In the genomic region with DNA sequence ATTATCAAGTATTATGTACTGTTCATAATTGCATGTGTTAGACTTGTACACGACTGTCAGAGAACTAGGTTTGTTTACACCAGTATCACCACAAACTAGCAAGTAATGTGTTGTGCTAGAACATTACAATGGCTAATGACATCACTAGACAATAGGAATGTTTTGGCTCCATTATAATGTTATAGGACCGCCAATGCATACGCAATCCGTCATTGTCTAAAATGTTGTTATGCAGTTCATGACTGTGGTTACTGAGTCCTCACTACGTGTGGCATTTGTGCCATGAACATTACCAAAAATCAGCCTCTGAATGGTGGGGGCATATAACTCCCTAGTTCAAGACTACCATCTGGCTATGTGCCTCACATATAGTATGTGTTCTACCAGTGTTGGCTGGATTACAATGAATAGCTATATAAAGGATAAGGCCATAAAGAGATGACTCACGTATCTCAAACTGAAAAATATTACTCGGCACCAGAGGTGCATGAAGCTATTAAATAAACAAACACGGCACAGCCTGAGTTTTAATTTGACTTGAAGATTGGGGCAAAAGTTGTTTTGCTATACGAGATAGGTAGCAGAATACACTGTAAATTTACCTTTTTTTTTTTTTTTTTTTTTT, we compare ENCODE assay signal across 25 cellular contexts.
"Had no signal": no experiment of that assay in that cellular context is flagged by ENCODE, and none has a peak within 500 bp of the region (broad histone marks: within the 10 kb centered on the region; RNA-seq: fewer than 3 reads in every experiment).

No MANE protein-coding gene starts in this region.

- H3K27ac ChIP-seq: left ventricle myocardium inferior, ovary, prostate gland, skin epidermis, stomach, testis, thyroid gland, transverse colon, upper lobe of left lung, vagina had no signal

- H3K27ac Mint-ChIP-seq: mesothelial cell of epicardium; naive thymus-derived CD4-positive, alpha-beta T cell; natural killer cell treated with Interleukin-12 subunit alpha and Interleukin-12 subunit beta and Interleukin-15 and Interleukin-18, amount 100 ng/mL, for 72 hours; stimulated activated naive B cell treated with anti-CD40 and anti-IgM and Interleukin-4, amounts not matched to agents 10 μg/mL and 1 μg/mL and 100 μg/mL, for 72 hours had no signal

- H3K4me1 ChIP-seq: left ventricle myocardium inferior, prostate gland, stomach, testis, thyroid gland, upper lobe of left lung, vagina had no signal

- FAIRE-seq: kidney had no signal

- H3K27me3 ChIP-seq: ovary, stomach, testis, thyroid gland, transverse colon, upper lobe of left lung, vagina had no signal

- H3K9me3 ChIP-seq: left ventricle myocardium inferior, ovary, prostate gland, stomach, testis, thyroid gland, transverse colon, upper lobe of left lung, vagina had no signal

- H3K36me3 ChIP-seq: left ventricle myocardium inferior, ovary, prostate gland, stomach, thyroid gland, transverse colon, upper lobe of left lung, vagina had no signal

- H3K4me1 Mint-ChIP-seq: mesothelial cell of epicardium; naive thymus-derived CD4-positive, alpha-beta T cell; stimulated activated naive B cell treated with anti-CD40 and anti-IgM and Interleukin-4, amounts not matched to agents 10 μg/mL and 1 μg/mL and 100 μg/mL, for 72 hours had no signal

- ATAC-seq: naive thymus-derived CD4-positive, alpha-beta T cell; natural killer cell treated with Interleukin-12 subunit alpha and Interleukin-12 subunit beta and Interleukin-15 and Interleukin-18, amount 100 ng/mL, for 72 hours; right cardiac atrium; sciatic nerve; stimulated activated naive B cell treated with anti-CD40 and anti-IgM and Interleukin-4, amounts not matched to agents 10 μg/mL and 1 μg/mL and 100 μg/mL, for 72 hours; stimulated activated naive CD8-positive, alpha-beta T cell treated with anti-CD3 and anti-CD28 coated beads, Interleukin-15, Interleukin-2, amounts not matched to agents 100 U/mL and 50 U/mL, for 24 hours had no signal

- H3K4me3 ChIP-seq: left ventricle myocardium inferior, lung, ovary, prostate gland, skin epidermis, stomach, testis, thyroid gland, transverse colon, upper lobe of left lung, vagina had no signal

- H3K9me3 Mint-ChIP-seq: mesothelial cell of epicardium had no signal

- H3K4me3 Mint-ChIP-seq: mesothelial cell of epicardium; naive thymus-derived CD4-positive, alpha-beta T cell; natural killer cell treated with Interleukin-12 subunit alpha and Interleukin-12 subunit beta and Interleukin-15 and Interleukin-18, amount 100 ng/mL, for 72 hours; stimulated activated naive B cell treated with anti-CD40 and anti-IgM and Interleukin-4, amounts not matched to agents 10 μg/mL and 1 μg/mL and 100 μg/mL, for 72 hours had no signal

- H3K36me3 Mint-ChIP-seq: mesothelial cell of epicardium; naive thymus-derived CD4-positive, alpha-beta T cell; natural killer cell treated with Interleukin-12 subunit alpha and Interleukin-12 subunit beta and Interleukin-15 and Interleukin-18, amount 100 ng/mL, for 72 hours; stimulated activated naive B cell treated with anti-CD40 and anti-IgM and Interleukin-4, amounts not matched to agents 10 μg/mL and 1 μg/mL and 100 μg/mL, for 72 hours had no signal

- DNase-seq: kidney; left ventricle myocardium inferior; mesendoderm; naive thymus-derived CD4-positive, alpha-beta T cell; ovary; retina; right cardiac atrium; stimulated activated CD4-positive, alpha-beta T cell treated with anti-CD3 and anti-CD28 coated beads, Interleukin-12 subunit alpha, Interleukin-12 subunit beta, amount 100 ng/mL, for 4 hours; stimulated activated CD4-positive, alpha-beta T cell treated with anti-CD3 and anti-CD28 coated beads, Interleukin-15, amount 100 ng/mL, for 24 hours; stimulated activated CD4-positive, alpha-beta T cell treated with anti-CD3 and anti-CD28 coated beads, Interleukin-2, amount 100 ng/mL, for 24 hours; stimulated activated CD4-positive, alpha-beta T cell treated with anti-CD3 and anti-CD28 coated beads, Interleukin-4, amount 100 ng/mL, for 1 hour; stimulated activated naive B cell treated with anti-CD40 and anti-IgM and Interleukin-4, amounts not matched to agents 10 μg/mL and 1 μg/mL and 100 μg/mL, for 72 hours; stimulated activated naive CD8-positive, alpha-beta T cell treated with anti-CD3 and anti-CD28 coated beads, Interleukin-15, Interleukin-2, amounts not matched to agents 100 U/mL and 50 U/mL, for 24 hours; stomach; testis; thyroid gland; transverse colon; upper lobe of left lung had no signal

- H3K27me3 Mint-ChIP-seq: natural killer cell treated with Interleukin-12 subunit alpha and Interleukin-12 subunit beta and Interleukin-15 and Interleukin-18, amount 100 ng/mL, for 72 hours; stimulated activated naive B cell treated with anti-CD40 and anti-IgM and Interleukin-4, amounts not matched to agents 10 μg/mL and 1 μg/mL and 100 μg/mL, for 72 hours had no signal
